In the genomic region with DNA sequence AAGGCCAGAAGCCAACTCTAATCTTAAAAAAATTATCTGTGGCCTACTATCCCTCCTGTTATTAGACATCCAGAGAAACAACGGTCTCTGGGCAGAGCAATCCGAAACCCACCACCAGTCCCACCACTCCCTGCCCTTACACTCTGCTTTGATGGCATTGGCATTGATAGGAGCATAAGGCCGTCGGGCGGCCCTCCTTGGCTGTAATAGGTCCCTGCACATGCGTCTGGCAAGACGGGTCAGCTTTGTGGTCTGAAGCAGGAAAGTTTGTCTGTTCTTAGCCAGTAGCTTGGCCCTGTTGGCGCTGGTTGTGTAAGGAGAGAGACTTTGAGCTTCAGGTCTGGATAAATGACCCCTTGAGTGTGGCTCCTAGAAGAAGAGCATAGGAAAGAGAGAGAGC, we compare ENCODE assay signal across 28 cellular contexts. TPM values are rescaled to one million over a fixed set of nuclear protein-coding genes. Genes with fewer than 3 reads are reported as not detected.
DNase-seq lines count a peak whose midpoint lies in the region; ATAC-seq, FAIRE-seq and TF ChIP-seq lines count a peak whose summit lies in the region.
"Had no signal": no experiment of that assay in that cellular context is flagged by ENCODE, and none has a peak within 500 bp of the region (broad histone marks: within the 10 kb centered on the region; RNA-seq: fewer than 3 reads in every experiment).

No MANE protein-coding gene starts in this region.

- TF ChIP-seq CTCF in GM12878 (IDR thresholded peaks at IDR 0.05 in 2 of 3, conservative IDR thresholded peaks at IDR 0.05 in 1 of 3; ENCODE audit: control insufficient read depth in 2 of 3, extremely low read depth in 1 of 3, insufficient read depth in 1 of 3, low read depth in 3 of 3, low read length in 3 of 3) (no peak), osteoblast (IDR thresholded peaks at IDR 0.05; ENCODE audit: extremely low read depth, low read depth, low read length) (no peak), adrenal gland (IDR thresholded peaks at IDR 0.05) (no peak), SK-N-SH (IDR thresholded peaks at IDR 0.05) (no peak)

- intact Hi-C loops in activated naive CD4-positive, alpha-beta T cell treated with anti-CD3 and anti-CD28 coated beads for 36 hours (cut with micrococcal nuclease), result no loop called here
- intact Hi-C loops in GM12878 (cut with micrococcal nuclease; ENCODE audit: unreplicated experiment) (loop anchor here (10.0 kb wide), 1 partner anchor 240 kb away; the partner anchor contains the start of genes STX5, TEX54 and WDR74), adrenal gland (cut with DNase I) (no loop called here)

- H3K9me3 ChIP-seq in GM12878 (replicated peaks; ENCODE audit: control insufficient read depth, insufficient read depth, low read length) (no peaks in the 10 kb centered on the region), osteoblast (ENCODE audit: low read depth, low read length) (no peaks in the 10 kb centered on the region), adrenal gland (replicated peaks in 1 of 3) (no peaks in the 10 kb centered on the region), SK-N-SH (no peaks in the 10 kb centered on the region)
- H3K9me3 ChIP-seq: ascending aorta, gastrocnemius medialis, HAP-1, upper lobe of right lung had no signal

- no peak for DNase-seq in activated naive CD4-positive, alpha-beta T cell treated with anti-CD3 and anti-CD28 coated beads for 36 hours
- DNase-seq in activated naive CD4-positive, alpha-beta T cell treated with Interleukin-2 at 50 U/mL for 16 hours, result no peak
- DNase-seq in GM12878 (ENCODE audit: low read depth, low spot score), result no peak
- DNase-seq in osteoblast (ENCODE audit: insufficient read length, low spot score, missing footprints), result peak; percentile 13
- DNase-seq in NCI-H1105 treated with DMSO at 0.1 percent for 48 hours (lab: John Stamatoyannopoulos, UW), result no peak
- DNase-seq in adrenal gland, result no peak
- DNase-seq in SK-N-SH, result no peak
- DNase-seq: activated CD4-positive, alpha-beta T cell treated with anti-CD3 and anti-CD28 coated beads, Interleukin-2, amount 50 U/mL, for 4 hours; activated naive CD4-positive, alpha-beta T cell treated with anti-CD3 and anti-CD28 coated beads, Interleukin-2, amount 50 U/mL, for 16 hours; activated T-cell treated with anti-CD3 and anti-CD28 coated beads for 4 hours; caudate nucleus; dermis blood vessel endothelial cell; gastrocnemius medialis; left colon; mesendoderm; NCI-H1092; NCI-H187 treated with DMSO at 0.1 percent for 48 hours; NCI-H524 treated with DMSO at 0.1 percent for 48 hours; PC-3; Right ventricle myocardium superior; stimulated activated CD8-positive, alpha-beta memory T cell treated with anti-CD3 and anti-CD28 coated beads, Interleukin-4, amount 100 ng/mL, for 48 hours; T-helper 9 cell; upper lobe of right lung had no signal

- peaks cover 37 to 54% of the 10 kb centered on the region in 2 experiments for H3K36me3 ChIP-seq in GM12878 (ENCODE audit: control insufficient read depth in 2 of 2, insufficient read depth in 2 of 2, low read length in 1 of 2)
- H3K36me3 ChIP-seq in osteoblast (ENCODE audit: insufficient read depth, low read length), result peaks cover 62% of the 10 kb centered on the region
- H3K36me3 ChIP-seq in adrenal gland (replicated peaks in 1 of 2), result peaks cover 0 to 51% of the 10 kb centered on the region in 2 donors
- H3K36me3 ChIP-seq in SK-N-SH (replicated peaks in 1 of 2; ENCODE audit: control insufficient read depth in 1 of 2, insufficient read depth in 2 of 2, low read length in 1 of 2), result peaks cover 55 to 57% of the 10 kb centered on the region in 2 experiments

- H3K27ac Mint-ChIP-seq in activated naive CD4-positive, alpha-beta T cell treated with anti-CD3 and anti-CD28 coated beads for 36 hours, result peak overlapping the region; percentile 7

- TF ChIP-seq EP300 in GM12878 (IDR thresholded peaks at IDR 0.05; ENCODE audit: borderline replicate concordance in 1 of 2, control insufficient read depth in 1 of 2, low read depth in 2 of 2, low read length in 2 of 2), result no peak
- TF ChIP-seq EP300 in SK-N-SH (IDR thresholded peaks at IDR 0.05; ENCODE audit: borderline replicate concordance in 1 of 2, low read depth in 1 of 2, low read length in 1 of 2), result no peak

- no peak for FAIRE-seq in GM12878 (lab: Jason Lieb, UNC)
- FAIRE-seq: D721Med, endometrium had no signal

- H3F3A ChIP-seq in SK-N-SH (replicated peaks; ENCODE audit: insufficient read depth), result peaks cover 53% of the 10 kb centered on the region

- H3K4me3 ChIP-seq in GM12878 (no peak overlapping the region), osteoblast (ENCODE audit: insufficient read depth, low read length) (no peak overlapping the region), adrenal gland (no peak overlapping the region), SK-N-SH (ENCODE audit: low read depth in 2 of 2, low read length in 1 of 2) (no peak overlapping the region)
- H3K4me3 ChIP-seq: ascending aorta, gastrocnemius medialis, HAP-1, upper lobe of right lung had no signal

- RAD21 ChIA-PET in GM12878 (lab: Charles Lee; ENCODE audit: unreplicated experiment), result interaction anchor here (1.2 to 1.5 kb wide), 2 partner anchors 16 to 27 kb away, joined by 3 to 4 read pairs; partner anchors contain the start of gene B3GAT3

- no peaks in the 10 kb centered on the region for H3K27me3 ChIP-seq in GM12878 (replicated peaks in 1 of 2; ENCODE audit: control insufficient read depth in 2 of 2, insufficient read depth in 2 of 2, low read length in 1 of 2)
- no peaks in the 10 kb centered on the region for H3K27me3 ChIP-seq in osteoblast (ENCODE audit: insufficient read depth, low read length)
- H3K27me3 ChIP-seq in adrenal gland, result no peaks in the 10 kb centered on the region
- H3K27me3 ChIP-seq in SK-N-SH (ENCODE audit: insufficient read depth), result no peaks in the 10 kb centered on the region
- H3K27me3 ChIP-seq: ascending aorta, gastrocnemius medialis, upper lobe of right lung had no signal

- H3K36me3 Mint-ChIP-seq in activated naive CD4-positive, alpha-beta T cell treated with anti-CD3 and anti-CD28 coated beads for 36 hours (ENCODE audit: low read depth), result peaks cover 60% of the 10 kb centered on the region

- H3K79me2 ChIP-seq in GM12878 (ENCODE audit: control insufficient read depth, insufficient read depth, low read length), result peaks cover 38% of the 10 kb centered on the region
- H3K79me2 ChIP-seq in osteoblast (ENCODE audit: insufficient read depth, low read length), result peaks cover 38% of the 10 kb centered on the region
- peaks cover 56% of the 10 kb centered on the region for H3K79me2 ChIP-seq in SK-N-SH (ENCODE audit: insufficient read depth)

- H3K9ac ChIP-seq in GM12878 (ENCODE audit: control insufficient read depth, insufficient read depth, low read length) (no peak overlapping the region), SK-N-SH (no peak overlapping the region)

- H3K4me1 ChIP-seq in GM12878 (ENCODE audit: control insufficient read depth, insufficient read depth, low read length), result peaks cover 26% of the 10 kb centered on the region
- H3K4me1 ChIP-seq in osteoblast (ENCODE audit: insufficient read depth, low read length), result peaks cover 29% of the 10 kb centered on the region
- H3K4me1 ChIP-seq in adrenal gland (replicated peaks in 1 of 2), result peaks cover 24 to 42% of the 10 kb centered on the region in 2 donors
- H3K4me1 ChIP-seq in SK-N-SH (ENCODE audit: control insufficient read depth in 1 of 2, insufficient read depth in 2 of 2, low read depth in 1 of 2, low read length in 1 of 2), result peaks cover 22 to 26% of the 10 kb centered on the region in 2 experiments

- no peak overlapping the region for H2AFZ ChIP-seq in GM12878 (ENCODE audit: control insufficient read depth, low read depth, low read length)
- no peak overlapping the region for H2AFZ ChIP-seq in osteoblast (ENCODE audit: low read length)
- no peak overlapping the region for H2AFZ ChIP-seq in SK-N-SH (ENCODE audit: low read depth)

- in situ Hi-C loops in GM12878 (cut with MboI), result no loop called here

- no peak overlapping the region for H3K27ac ChIP-seq in GM12878 (ENCODE audit: control insufficient read depth, insufficient read depth)
- H3K27ac ChIP-seq in osteoblast (ENCODE audit: low read depth, low read length), result no peak overlapping the region
- H3K27ac ChIP-seq in adrenal gland, result no peak overlapping the region
- H3K27ac ChIP-seq in SK-N-SH (ENCODE audit: low read depth in 2 of 2, low read length in 1 of 2), result no peak overlapping the region
- H3K27ac ChIP-seq: ascending aorta, gastrocnemius medialis, upper lobe of right lung had no signal

- SMC1A ChIA-PET in GM12878 (lab: Charles Lee; ENCODE audit: uncharacterized antibody, unreplicated experiment), result interaction anchor here (1.4 to 2.9 kb wide), 3 partner anchors 26 to 176 kb away, joined by 3 to 11 read pairs (median 7); partner anchors contain the start of genes B3GAT3 and TAF6L

- no TSS peak for BruUV-seq in GM12878 (replicated peaks; lab: Mats Ljungman, UMichigan)

- POLR2A ChIA-PET in GM12878 (lab: Charles Lee), result interaction anchor here (1.1 kb wide), 1 partner anchor 72 kb away, joined by 3 read pairs; no protein-coding TSS in a partner anchor
- POLR2A ChIA-PET in SK-N-SH (lab: Yijun Ruan, JAX), result no interaction called here

- no peak for TF ChIP-seq RAD21 in GM12878 (IDR thresholded peaks at IDR 0.05; ENCODE audit: insufficient read depth, low read depth, low read length)
- TF ChIP-seq RAD21 in SK-N-SH (IDR thresholded peaks at IDR 0.05; ENCODE audit: low read length), result no peak

- no peak overlapping the region for H3K4me3 Mint-ChIP-seq in activated naive CD4-positive, alpha-beta T cell treated with anti-CD3 and anti-CD28 coated beads for 36 hours

- CTCF ChIA-PET in activated naive CD4-positive, alpha-beta T cell treated with anti-CD3 and anti-CD28 coated beads for 36 hours (lab: Charles Lee), result interaction anchor here (1.3 to 4.6 kb wide), 3 partner anchors 15 to 170 kb away, joined by 4 to 28 read pairs (median 5); partner anchors contain the start of gene EML3
- CTCF ChIA-PET in GM12878 (lab: Yijun Ruan, JAX) (interaction anchor here (0.9 to 5.5 kb wide), 5 partner anchors 26 to 99 kb away, joined by 3 to 48 read pairs (median 4); no protein-coding TSS in a partner anchor), SK-N-SH (lab: Yijun Ruan, JAX) (interaction anchor here (6.2 kb wide), 1 partner anchor 15 kb away, joined by 69 read pairs; the partner anchor contains the start of genes EML3 and ROM1)

- TF ChIP-seq POLR2A in GM12878 (IDR thresholded peaks at IDR 0.05; ENCODE audit: low read depth, low read length), result no peak
- TF ChIP-seq POLR2A in adrenal gland (IDR thresholded peaks at IDR 0.05), result no peak

- peaks cover 66% of the 10 kb centered on the region for H3K4me1 Mint-ChIP-seq in activated naive CD4-positive, alpha-beta T cell treated with anti-CD3 and anti-CD28 coated beads for 36 hours (ENCODE audit: low read depth)

- no peaks in the 10 kb centered on the region for H3K9me2 ChIP-seq in SK-N-SH

- H3K9me3 Mint-ChIP-seq in activated naive CD4-positive, alpha-beta T cell treated with anti-CD3 and anti-CD28 coated beads for 36 hours, result no peaks in the 10 kb centered on the region

- WGBS in GM12878 (ENCODE audit: insufficient coverage, insufficient replicate concordance, low lambda C conversion rate, missing lambda C conversion rate), result 96% methylated on average over 8 of the region's 8 CpGs
- 74 to 93% (median 88%) methylated on average over 8 of the region's 8 CpGs for WGBS in adrenal gland, 4 donors
- 96% methylated on average over 8 of the region's 8 CpGs for WGBS in SK-N-SH (ENCODE audit: low lambda C conversion rate)

- H3K27me3 Mint-ChIP-seq in activated naive CD4-positive, alpha-beta T cell treated with anti-CD3 and anti-CD28 coated beads for 36 hours (ENCODE audit: low read depth), result no peaks in the 10 kb centered on the region

- ATAC-seq in GM12878, result no peak
- ATAC-seq: gastrocnemius medialis, left colon, PC-3, upper lobe of right lung had no signal

- H4K20me1 ChIP-seq in GM12878 (ENCODE audit: control insufficient read depth, insufficient read depth) (no peaks in the 10 kb centered on the region; the same call in 1 of the 2 replicates), osteoblast (ENCODE audit: insufficient read depth, low read length) (peaks cover 23% of the 10 kb centered on the region), SK-N-SH (ENCODE audit: insufficient read depth) (no peaks in the 10 kb centered on the region)

- H3K4me2 ChIP-seq in GM12878 (ENCODE audit: control insufficient read depth, insufficient read depth) (no peak overlapping the region), osteoblast (ENCODE audit: insufficient read depth, low read length) (no peak overlapping the region), SK-N-SH (no peak overlapping the region)

RNA-seq across cellular contexts. Expression of gene TUT1, which starts 3.8 kb away (rescaled TPM):
- 10 to 100 TPM; 38.2 to 42.0 TPM for total RNA-seq in activated naive CD4-positive, alpha-beta T cell treated with anti-CD3 and anti-CD28 coated beads for 36 hours
- polyA plus RNA-seq in PFSK-1 (2012; ENCODE audit: insufficient read length, low read depth), result 18.3 TPM
- 19.1 and 19.7 TPM in 2 replicates for total RNA-seq in GM12878 (2013; cell fraction: nucleolus; rRNA removed)
- total RNA-seq in GM12878 (2014; rRNA removed) (12.1 and 12.3 TPM in 2 replicates), GM12878 (2014; rRNA removed; fragmentation: Illumina TruSeq; extraction: Trizol) (6.9 and 8.3 TPM in 2 replicates), GM12878 (2021) (26.6 and 28.4 TPM in 2 replicates), osteoblast (6.5 and 7.6 TPM in 2 replicates), adrenal gland (10 to 100 TPM in 7 of 8 donors, 1 to 10 TPM in 1; 7.0 to 32.4 (median 15.5) TPM)
- 6.9 TPM for polyA plus RNA-seq in GM12878 (2011; ENCODE audit: low read depth)
- polyA plus RNA-seq in GM12878 (2011; rRNA removed) (12.0 and 18.4 TPM in 2 replicates), GM12878 (2014; fragmentation: Illumina TruSeq; extraction: Trizol) (9.5 and 14.0 TPM in 2 replicates), GM12878 (2014; fragmentation: Nextera tagmentation; extraction: Ambion mirVana) (1 to 10 TPM; 1.1 to 1.4 TPM), GM12878 (2014; rRNA removed) (19.4 and 22.7 TPM in 2 replicates), GM12878 (2016; fragmentation: Nextera tagmentation; extraction: Ambion mirVana) (10 to 100 TPM; 26.9 to 29.9 TPM), adrenal gland (10 to 100 TPM in 2 of 3 donors, 1 to 10 TPM in 1; 9.4 to 67.6 (median 34.0) TPM), SK-N-SH (2012; rRNA removed) (27.3 and 30.0 TPM in 2 replicates)
- 16.6 and 19.8 TPM in 2 replicates for polyA plus RNA-seq in GM12878 (2011; cell fraction: cytosol; rRNA removed)
- polyA plus RNA-seq in GM12878 (2011; cell fraction: nucleus; rRNA removed), result 47.4 and 48.5 TPM in 2 replicates
- 15.7 and 18.2 TPM in 2 replicates for polyA plus RNA-seq in GM12878 (2012)
- polyA minus RNA-seq in GM12878 (2011; rRNA and poly(A)+ RNA removed), result 8.8 and 10.6 TPM in 2 replicates
- polyA minus RNA-seq in GM12878 (2011; cell fraction: cytosol; rRNA and poly(A)+ RNA removed), result 3.5 and 4.5 TPM in 2 replicates
- 5.6 and 7.2 TPM in 2 replicates for polyA minus RNA-seq in GM12878 (2011; cell fraction: nucleus; rRNA and poly(A)+ RNA removed)
- polyA plus RNA-seq in SK-N-SH (2012; cell fraction: cytosol; rRNA removed), result 10.5 and 13.8 TPM in 2 replicates
- polyA plus RNA-seq in SK-N-SH (2012; cell fraction: nucleus; rRNA removed), result 97.9 and 105 TPM in 2 replicates

RNA-seq across cellular contexts. Expression of gene MTA2, which starts 6.5 kb away (rescaled TPM):
- total RNA-seq in activated naive CD4-positive, alpha-beta T cell treated with anti-CD3 and anti-CD28 coated beads for 36 hours, result 100 to 1,000 TPM; 191 to 197 TPM
- 78.0 TPM for polyA plus RNA-seq in PFSK-1 (2012; ENCODE audit: insufficient read length, low read depth)
- 68.4 and 79.3 TPM in 2 replicates for total RNA-seq in GM12878 (2013; cell fraction: nucleolus; rRNA removed)
- total RNA-seq in GM12878 (2014; rRNA removed), result 195 and 201 TPM in 2 replicates
- total RNA-seq in GM12878 (2014; rRNA removed; fragmentation: Illumina TruSeq; extraction: Trizol), result 174 and 178 TPM in 2 replicates
- 189 and 196 TPM in 2 replicates for total RNA-seq in GM12878 (2021)
- 48.7 TPM for polyA plus RNA-seq in GM12878 (2011; ENCODE audit: low read depth)
- 43.2 and 53.2 TPM in 2 replicates for polyA plus RNA-seq in GM12878 (2011; rRNA removed)
- 68.6 and 69.6 TPM in 2 replicates for polyA plus RNA-seq in GM12878 (2011; cell fraction: cytosol; rRNA removed)
- polyA plus RNA-seq in GM12878 (2011; cell fraction: nucleus; rRNA removed), result 136 and 209 TPM in 2 replicates
- polyA plus RNA-seq in GM12878 (2012), result 75.6 and 111 TPM in 2 replicates
- polyA plus RNA-seq in GM12878 (2014; fragmentation: Illumina TruSeq; extraction: Trizol), result 198 and 201 TPM in 2 replicates
- 1 to 10 TPM; 6.7 to 6.8 TPM for polyA plus RNA-seq in GM12878 (2014; fragmentation: Nextera tagmentation; extraction: Ambion mirVana)
- polyA plus RNA-seq in GM12878 (2014; rRNA removed), result 135 and 137 TPM in 2 replicates
- polyA plus RNA-seq in GM12878 (2016; fragmentation: Nextera tagmentation; extraction: Ambion mirVana), result 10 to 100 TPM; 76.3 to 90.3 TPM
- polyA minus RNA-seq in GM12878 (2011; rRNA and poly(A)+ RNA removed), result 82.3 and 108 TPM in 2 replicates
- 43.6 and 46.5 TPM in 2 replicates for polyA minus RNA-seq in GM12878 (2011; cell fraction: cytosol; rRNA and poly(A)+ RNA removed)
- 51.3 and 83.7 TPM in 2 replicates for polyA minus RNA-seq in GM12878 (2011; cell fraction: nucleus; rRNA and poly(A)+ RNA removed)
- 102 and 105 TPM in 2 replicates for total RNA-seq in osteoblast
- 10 to 100 TPM; 66.9 to 97.3 (median 74.3) TPM for total RNA-seq in adrenal gland
- polyA plus RNA-seq in adrenal gland, result 10 to 100 TPM; 66.5 to 82.4 (median 73.5) TPM
- 18.4 and 20.6 TPM in 2 replicates for polyA plus RNA-seq in SK-N-SH (2012; rRNA removed)
- 12.7 and 15.6 TPM in 2 replicates for polyA plus RNA-seq in SK-N-SH (2012; cell fraction: cytosol; rRNA removed)
- polyA plus RNA-seq in SK-N-SH (2012; cell fraction: nucleus; rRNA removed), result 57.9 and 72.2 TPM in 2 replicates

RNA-seq across cellular contexts. Expression of gene EML3, which starts 17.5 kb away (rescaled TPM):
- total RNA-seq in activated naive CD4-positive, alpha-beta T cell treated with anti-CD3 and anti-CD28 coated beads for 36 hours, result 10 to 100 TPM; 81.8 to 97.1 TPM
- 91.0 TPM for polyA plus RNA-seq in PFSK-1 (2012; ENCODE audit: insufficient read length, low read depth)
- total RNA-seq in GM12878 (2013; cell fraction: nucleolus; rRNA removed), result 48.1 and 57.5 TPM in 2 replicates
- total RNA-seq in GM12878 (2014; rRNA removed) (22.5 and 23.9 TPM in 2 replicates), GM12878 (2014; rRNA removed; fragmentation: Illumina TruSeq; extraction: Trizol) (14.0 and 17.3 TPM in 2 replicates), GM12878 (2021) (69.8 and 82.5 TPM in 2 replicates), osteoblast (26.4 and 29.5 TPM in 2 replicates), adrenal gland (10 to 100 TPM; 14.2 to 97.9 (median 36.3) TPM)
- polyA plus RNA-seq in GM12878 (2011; ENCODE audit: low read depth), result 19.2 TPM
- polyA plus RNA-seq in GM12878 (2011; rRNA removed) (18.4 and 27.1 TPM in 2 replicates), GM12878 (2014; fragmentation: Illumina TruSeq; extraction: Trizol) (16.3 and 21.9 TPM in 2 replicates), GM12878 (2014; fragmentation: Nextera tagmentation; extraction: Ambion mirVana) (1 to 10 TPM in 1 of 2 experiments, under 1 TPM in 1; 0.58 to 1.2 TPM), GM12878 (2014; rRNA removed) (45.7 and 61.0 TPM in 2 replicates), GM12878 (2016; fragmentation: Nextera tagmentation; extraction: Ambion mirVana) (10 to 100 TPM; 25.6 to 26.8 TPM), adrenal gland (100 to 1,000 TPM in 2 of 3 donors, 1 to 10 TPM in 1; 9.7 to 198 (median 139) TPM), SK-N-SH (2012; rRNA removed) (43.0 and 47.8 TPM in 2 replicates)
- polyA plus RNA-seq in GM12878 (2011; cell fraction: cytosol; rRNA removed), result 25.4 and 33.5 TPM in 2 replicates
- polyA plus RNA-seq in GM12878 (2011; cell fraction: nucleus; rRNA removed), result 197 and 232 TPM in 2 replicates
- polyA plus RNA-seq in GM12878 (2012), result 42.2 and 48.7 TPM in 2 replicates
- 20.3 and 27.6 TPM in 2 replicates for polyA minus RNA-seq in GM12878 (2011; rRNA and poly(A)+ RNA removed)
- 12.0 and 12.2 TPM in 2 replicates for polyA minus RNA-seq in GM12878 (2011; cell fraction: cytosol; rRNA and poly(A)+ RNA removed)
- polyA minus RNA-seq in GM12878 (2011; cell fraction: nucleus; rRNA and poly(A)+ RNA removed), result 22.6 and 35.8 TPM in 2 replicates
- polyA plus RNA-seq in SK-N-SH (2012; cell fraction: cytosol; rRNA removed), result 14.5 and 19.5 TPM in 2 replicates
- 247 and 252 TPM in 2 replicates for polyA plus RNA-seq in SK-N-SH (2012; cell fraction: nucleus; rRNA removed)

RNA-seq across cellular contexts. Expression of gene ROM1, which starts 17.9 kb away (rescaled TPM):
- 1 to 10 TPM in 1 of 2 experiments, under 1 TPM in 1; 0.52 to 1.0 TPM for total RNA-seq in activated naive CD4-positive, alpha-beta T cell treated with anti-CD3 and anti-CD28 coated beads for 36 hours
- polyA plus RNA-seq in PFSK-1 (2012; ENCODE audit: insufficient read length, low read depth), result 7.4 TPM
- total RNA-seq in GM12878 (2013; cell fraction: nucleolus; rRNA removed), result 0.40 TPM in 1 of 2 replicates, not detected in the other
- total RNA-seq in GM12878 (2014; rRNA removed) (0.60 and 1.7 TPM in 2 replicates), GM12878 (2014; rRNA removed; fragmentation: Illumina TruSeq; extraction: Trizol) (1.1 TPM in 2 replicates), GM12878 (2021) (1.2 and 1.9 TPM in 2 replicates), osteoblast (6.5 TPM in 2 replicates), adrenal gland (10 to 100 TPM in 3 of 8 donors, 1 to 10 TPM in 5; 1.6 to 22.3 (median 4.8) TPM)
- 0.22 TPM for polyA plus RNA-seq in GM12878 (2011; ENCODE audit: low read depth)
- polyA plus RNA-seq in GM12878 (2011; rRNA removed) (0.42 and 0.82 TPM in 2 replicates), GM12878 (2014; fragmentation: Illumina TruSeq; extraction: Trizol) (1.5 and 1.6 TPM in 2 replicates), GM12878 (2014; fragmentation: Nextera tagmentation; extraction: Ambion mirVana) (under 1 TPM; 0.42 TPM), GM12878 (2014; rRNA removed) (0.67 and 2.0 TPM in 2 replicates), GM12878 (2016; fragmentation: Nextera tagmentation; extraction: Ambion mirVana) (1 to 10 TPM; 2.4 to 3.0 TPM), adrenal gland (10 to 100 TPM in 2 of 3 donors, 1 to 10 TPM in 1; 5.1 to 11.3 (median 11.1) TPM), SK-N-SH (2012; rRNA removed) (7.3 and 7.9 TPM in 2 replicates)
- 0.72 and 1.3 TPM in 2 replicates for polyA plus RNA-seq in GM12878 (2011; cell fraction: cytosol; rRNA removed)
- polyA plus RNA-seq in GM12878 (2011; cell fraction: nucleus; rRNA removed), result 2.0 and 2.2 TPM in 2 replicates
- polyA plus RNA-seq in GM12878 (2012), result 1.1 and 1.8 TPM in 2 replicates
- 0.29 and 1.1 TPM in 2 replicates for polyA minus RNA-seq in GM12878 (2011; rRNA and poly(A)+ RNA removed)
- polyA minus RNA-seq in GM12878 (2011; cell fraction: cytosol; rRNA and poly(A)+ RNA removed), result 0.52 TPM in 1 of 2 replicates, not detected in the other
- polyA minus RNA-seq in GM12878 (2011; cell fraction: nucleus; rRNA and poly(A)+ RNA removed), result 0.36 and 0.38 TPM in 2 replicates
- 5.3 and 6.3 TPM in 2 replicates for polyA plus RNA-seq in SK-N-SH (2012; cell fraction: cytosol; rRNA removed)
- polyA plus RNA-seq in SK-N-SH (2012; cell fraction: nucleus; rRNA removed), result 6.0 and 8.2 TPM in 2 replicates
- total RNA-seq: ascending aorta had no signal

RNA-seq across cellular contexts. Expression of gene EEF1G, which starts 21.4 kb away (rescaled TPM):
- total RNA-seq in activated naive CD4-positive, alpha-beta T cell treated with anti-CD3 and anti-CD28 coated beads for 36 hours, result 1,000 to 10,000 TPM; 2,282 to 2,440 TPM
- 2,396 TPM for polyA plus RNA-seq in PFSK-1 (2012; ENCODE audit: insufficient read length, low read depth)
- 270 and 284 TPM in 2 replicates for total RNA-seq in GM12878 (2013; cell fraction: nucleolus; rRNA removed)
- total RNA-seq in GM12878 (2014; rRNA removed), result 2,512 and 2,611 TPM in 2 replicates
- total RNA-seq in GM12878 (2014; rRNA removed; fragmentation: Illumina TruSeq; extraction: Trizol), result 2,491 and 2,551 TPM in 2 replicates
- total RNA-seq in GM12878 (2021), result 2,218 and 2,306 TPM in 2 replicates
- polyA plus RNA-seq in GM12878 (2011; ENCODE audit: low read depth), result 2,168 TPM
- 1,766 and 2,335 TPM in 2 replicates for polyA plus RNA-seq in GM12878 (2011; rRNA removed)
- 2,704 and 2,784 TPM in 2 replicates for polyA plus RNA-seq in GM12878 (2011; cell fraction: cytosol; rRNA removed)
- 719 and 1,009 TPM in 2 replicates for polyA plus RNA-seq in GM12878 (2011; cell fraction: nucleus; rRNA removed)
- 2,616 and 3,065 TPM in 2 replicates for polyA plus RNA-seq in GM12878 (2012)
- polyA plus RNA-seq in GM12878 (2014; fragmentation: Illumina TruSeq; extraction: Trizol), result 2,336 and 2,739 TPM in 2 replicates
- polyA plus RNA-seq in GM12878 (2014; fragmentation: Nextera tagmentation; extraction: Ambion mirVana), result 1,000 to 10,000 TPM; 1,227 to 1,233 TPM
- 2,498 and 2,961 TPM in 2 replicates for polyA plus RNA-seq in GM12878 (2014; rRNA removed)
- polyA plus RNA-seq in GM12878 (2016; fragmentation: Nextera tagmentation; extraction: Ambion mirVana), result 100 to 1,000 TPM; 850 to 912 TPM
- polyA minus RNA-seq in GM12878 (2011; rRNA and poly(A)+ RNA removed), result 1,401 and 2,150 TPM in 2 replicates
- 694 and 779 TPM in 2 replicates for polyA minus RNA-seq in GM12878 (2011; cell fraction: cytosol; rRNA and poly(A)+ RNA removed)
- polyA minus RNA-seq in GM12878 (2011; cell fraction: nucleus; rRNA and poly(A)+ RNA removed), result 161 and 187 TPM in 2 replicates
- 1,004 and 1,049 TPM in 2 replicates for total RNA-seq in osteoblast
- 1,000 to 10,000 TPM in 6 of 8 donors, 100 to 1,000 TPM in 2; 943 to 1,585 (median 1,183) TPM for total RNA-seq in adrenal gland
- 1,000 to 10,000 TPM in 1 of 3 donors, 100 to 1,000 TPM in 2; 646 to 1,257 (median 934) TPM for polyA plus RNA-seq in adrenal gland
- polyA plus RNA-seq in SK-N-SH (2012; rRNA removed), result 1,853 and 2,105 TPM in 2 replicates
- polyA plus RNA-seq in SK-N-SH (2012; cell fraction: cytosol; rRNA removed), result 1,837 and 2,039 TPM in 2 replicates
- polyA plus RNA-seq in SK-N-SH (2012; cell fraction: nucleus; rRNA removed), result 604 and 627 TPM in 2 replicates
